ENCODE assay signal across 35 cellular contexts in genomic region chr5:121279801-121280200, GRCh38.
"Had no signal": no experiment of that assay in that cellular context is flagged by ENCODE, and none has a peak within 500 bp of the region (broad histone marks: within the 10 kb centered on the region; RNA-seq: fewer than 3 reads in every experiment).

No MANE protein-coding gene starts in this region.

- H3K36me3 ChIP-seq: MG63 had no signal

- H3K4me2 ChIP-seq: KMS-11 had no signal

- H3K9ac ChIP-seq: KMS-11 had no signal

- DNase-seq: Karpas-422, Kasumi-1, MG63, MM.1S, MV-4-11, NCI-H1048, NCI-H1092 treated with DMSO at 0.1 percent for 48 hours, NCI-H1105, NCI-H1105 treated with DMSO at 0.1 percent for 48 hours, NCI-H1417, NCI-H1417 treated with DMSO at 0.1 percent for 48 hours, NCI-H1436, NCI-H1436 treated with DMSO at 0.1 percent for 48 hours, NCI-H146, NCI-H1694, NCI-H1694 treated with DMSO at 0.1 percent for 48 hours, NCI-H187, NCI-H187 treated with DMSO at 0.1 percent for 48 hours, NCI-H1930, NCI-H2029, NCI-H2029 treated with DMSO at 0.1 percent for 48 hours, NCI-H2081, NCI-H2081 treated with DMSO at 0.1 percent for 48 hours, NCI-H2107, NCI-H2171, NCI-H2171 treated with DMSO at 0.1 percent for 48 hours, NCI-H2227 treated with DMSO at 0.1 percent for 48 hours, NCI-H226, NCI-H345, NCI-H446, NCI-H446 treated with DMSO at 0.1 percent for 48 hours, NCI-H510A, NCI-H510A treated with DMSO at 0.1 percent for 48 hours, NCI-H524 had no signal

- H3K27me3 ChIP-seq: MG63 had no signal

- H3K9me3 ChIP-seq: MG63 had no signal

- H3K27ac ChIP-seq: KMS-11 had no signal

- H3K4me3 ChIP-seq: MG63 had no signal
